2 cellular contexts compared by ENCODE assay signal in the genomic region with DNA sequence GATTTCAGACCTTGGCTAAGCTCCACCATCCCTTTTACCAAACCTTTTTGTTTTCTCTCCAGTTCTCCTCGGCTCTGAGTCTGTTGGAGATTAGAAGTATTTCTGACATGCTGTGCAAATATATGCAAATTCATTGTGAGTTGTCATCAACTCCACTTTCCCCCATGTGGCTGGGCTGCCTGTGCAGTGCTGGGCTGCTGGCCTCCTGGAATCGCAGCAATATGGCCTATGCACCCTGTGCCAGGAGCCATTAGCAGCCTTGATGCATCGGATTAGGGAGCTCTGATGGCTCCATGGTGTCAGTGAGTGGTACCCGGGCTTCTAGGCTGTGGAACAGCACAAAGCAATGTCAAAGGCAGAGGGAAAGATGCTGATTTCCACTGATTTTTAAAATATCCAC.
TF ChIP-seq lines count a peak whose summit lies in the region.

No MANE protein-coding gene starts in this region.

TF ChIP-seq in SK-N-SH treated with all-trans-retinoic acid at 6 μM for 48 hours, 23 proteins besides CTCF, POLR2A, EP300 and RAD21 (continued from another document):
- TF ChIP-seq, protein P1, sequence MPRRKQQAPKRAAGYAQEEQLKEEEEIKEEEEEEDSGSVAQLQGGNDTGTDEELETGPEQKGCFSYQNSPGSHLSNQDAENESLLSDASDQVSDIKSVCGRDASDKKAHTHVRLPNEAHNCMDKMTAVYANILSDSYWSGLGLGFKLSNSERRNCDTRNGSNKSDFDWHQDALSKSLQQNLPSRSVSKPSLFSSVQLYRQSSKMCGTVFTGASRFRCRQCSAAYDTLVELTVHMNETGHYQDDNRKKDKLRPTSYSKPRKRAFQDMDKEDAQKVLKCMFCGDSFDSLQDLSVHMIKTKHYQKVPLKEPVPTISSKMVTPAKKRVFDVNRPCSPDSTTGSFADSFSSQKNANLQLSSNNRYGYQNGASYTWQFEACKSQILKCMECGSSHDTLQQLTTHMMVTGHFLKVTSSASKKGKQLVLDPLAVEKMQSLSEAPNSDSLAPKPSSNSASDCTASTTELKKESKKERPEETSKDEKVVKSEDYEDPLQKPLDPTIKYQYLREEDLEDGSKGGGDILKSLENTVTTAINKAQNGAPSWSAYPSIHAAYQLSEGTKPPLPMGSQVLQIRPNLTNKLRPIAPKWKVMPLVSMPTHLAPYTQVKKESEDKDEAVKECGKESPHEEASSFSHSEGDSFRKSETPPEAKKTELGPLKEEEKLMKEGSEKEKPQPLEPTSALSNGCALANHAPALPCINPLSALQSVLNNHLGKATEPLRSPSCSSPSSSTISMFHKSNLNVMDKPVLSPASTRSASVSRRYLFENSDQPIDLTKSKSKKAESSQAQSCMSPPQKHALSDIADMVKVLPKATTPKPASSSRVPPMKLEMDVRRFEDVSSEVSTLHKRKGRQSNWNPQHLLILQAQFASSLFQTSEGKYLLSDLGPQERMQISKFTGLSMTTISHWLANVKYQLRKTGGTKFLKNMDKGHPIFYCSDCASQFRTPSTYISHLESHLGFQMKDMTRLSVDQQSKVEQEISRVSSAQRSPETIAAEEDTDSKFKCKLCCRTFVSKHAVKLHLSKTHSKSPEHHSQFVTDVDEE (CRISPR knock-in tag; IDR thresholded peaks at IDR 0.05): no peak
- TF ChIP-seq, protein P2, sequence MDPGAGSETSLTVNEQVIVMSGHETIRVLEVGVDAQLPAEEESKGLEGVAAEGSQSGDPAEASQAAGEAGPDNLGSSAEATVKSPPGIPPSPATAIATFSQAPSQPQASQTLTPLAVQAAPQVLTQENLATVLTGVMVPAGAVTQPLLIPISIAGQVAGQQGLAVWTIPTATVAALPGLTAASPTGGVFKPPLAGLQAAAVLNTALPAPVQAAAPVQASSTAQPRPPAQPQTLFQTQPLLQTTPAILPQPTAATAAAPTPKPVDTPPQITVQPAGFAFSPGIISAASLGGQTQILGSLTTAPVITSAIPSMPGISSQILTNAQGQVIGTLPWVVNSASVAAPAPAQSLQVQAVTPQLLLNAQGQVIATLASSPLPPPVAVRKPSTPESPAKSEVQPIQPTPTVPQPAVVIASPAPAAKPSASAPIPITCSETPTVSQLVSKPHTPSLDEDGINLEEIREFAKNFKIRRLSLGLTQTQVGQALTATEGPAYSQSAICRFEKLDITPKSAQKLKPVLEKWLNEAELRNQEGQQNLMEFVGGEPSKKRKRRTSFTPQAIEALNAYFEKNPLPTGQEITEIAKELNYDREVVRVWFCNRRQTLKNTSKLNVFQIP (CRISPR knock-in tag; IDR thresholded peaks at IDR 0.05; ENCODE audit: borderline replicate concordance, low read depth): no peak
- TF ChIP-seq, protein P3, sequence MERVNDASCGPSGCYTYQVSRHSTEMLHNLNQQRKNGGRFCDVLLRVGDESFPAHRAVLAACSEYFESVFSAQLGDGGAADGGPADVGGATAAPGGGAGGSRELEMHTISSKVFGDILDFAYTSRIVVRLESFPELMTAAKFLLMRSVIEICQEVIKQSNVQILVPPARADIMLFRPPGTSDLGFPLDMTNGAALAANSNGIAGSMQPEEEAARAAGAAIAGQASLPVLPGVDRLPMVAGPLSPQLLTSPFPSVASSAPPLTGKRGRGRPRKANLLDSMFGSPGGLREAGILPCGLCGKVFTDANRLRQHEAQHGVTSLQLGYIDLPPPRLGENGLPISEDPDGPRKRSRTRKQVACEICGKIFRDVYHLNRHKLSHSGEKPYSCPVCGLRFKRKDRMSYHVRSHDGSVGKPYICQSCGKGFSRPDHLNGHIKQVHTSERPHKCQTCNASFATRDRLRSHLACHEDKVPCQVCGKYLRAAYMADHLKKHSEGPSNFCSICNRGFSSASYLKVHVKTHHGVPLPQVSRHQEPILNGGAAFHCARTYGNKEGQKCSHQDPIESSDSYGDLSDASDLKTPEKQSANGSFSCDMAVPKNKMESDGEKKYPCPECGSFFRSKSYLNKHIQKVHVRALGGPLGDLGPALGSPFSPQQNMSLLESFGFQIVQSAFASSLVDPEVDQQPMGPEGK (CRISPR knock-in tag; IDR thresholded peaks at IDR 0.05; ENCODE audit: borderline replicate concordance): no peak

TF ChIP-seq in WTC11, 78 proteins besides CTCF, POLR2A, EP300 and RAD21 (continued from another document):
- TF ChIP-seq, protein P4, sequence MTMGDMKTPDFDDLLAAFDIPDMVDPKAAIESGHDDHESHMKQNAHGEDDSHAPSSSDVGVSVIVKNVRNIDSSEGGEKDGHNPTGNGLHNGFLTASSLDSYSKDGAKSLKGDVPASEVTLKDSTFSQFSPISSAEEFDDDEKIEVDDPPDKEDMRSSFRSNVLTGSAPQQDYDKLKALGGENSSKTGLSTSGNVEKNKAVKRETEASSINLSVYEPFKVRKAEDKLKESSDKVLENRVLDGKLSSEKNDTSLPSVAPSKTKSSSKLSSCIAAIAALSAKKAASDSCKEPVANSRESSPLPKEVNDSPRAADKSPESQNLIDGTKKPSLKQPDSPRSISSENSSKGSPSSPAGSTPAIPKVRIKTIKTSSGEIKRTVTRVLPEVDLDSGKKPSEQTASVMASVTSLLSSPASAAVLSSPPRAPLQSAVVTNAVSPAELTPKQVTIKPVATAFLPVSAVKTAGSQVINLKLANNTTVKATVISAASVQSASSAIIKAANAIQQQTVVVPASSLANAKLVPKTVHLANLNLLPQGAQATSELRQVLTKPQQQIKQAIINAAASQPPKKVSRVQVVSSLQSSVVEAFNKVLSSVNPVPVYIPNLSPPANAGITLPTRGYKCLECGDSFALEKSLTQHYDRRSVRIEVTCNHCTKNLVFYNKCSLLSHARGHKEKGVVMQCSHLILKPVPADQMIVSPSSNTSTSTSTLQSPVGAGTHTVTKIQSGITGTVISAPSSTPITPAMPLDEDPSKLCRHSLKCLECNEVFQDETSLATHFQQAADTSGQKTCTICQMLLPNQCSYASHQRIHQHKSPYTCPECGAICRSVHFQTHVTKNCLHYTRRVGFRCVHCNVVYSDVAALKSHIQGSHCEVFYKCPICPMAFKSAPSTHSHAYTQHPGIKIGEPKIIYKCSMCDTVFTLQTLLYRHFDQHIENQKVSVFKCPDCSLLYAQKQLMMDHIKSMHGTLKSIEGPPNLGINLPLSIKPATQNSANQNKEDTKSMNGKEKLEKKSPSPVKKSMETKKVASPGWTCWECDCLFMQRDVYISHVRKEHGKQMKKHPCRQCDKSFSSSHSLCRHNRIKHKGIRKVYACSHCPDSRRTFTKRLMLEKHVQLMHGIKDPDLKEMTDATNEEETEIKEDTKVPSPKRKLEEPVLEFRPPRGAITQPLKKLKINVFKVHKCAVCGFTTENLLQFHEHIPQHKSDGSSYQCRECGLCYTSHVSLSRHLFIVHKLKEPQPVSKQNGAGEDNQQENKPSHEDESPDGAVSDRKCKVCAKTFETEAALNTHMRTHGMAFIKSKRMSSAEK (CRISPR knock-in tag; IDR thresholded peaks at IDR 0.05; ENCODE audit: borderline replicate concordance): no peak
